ENCODE assay signal across 8 cellular contexts in the genomic region with DNA sequence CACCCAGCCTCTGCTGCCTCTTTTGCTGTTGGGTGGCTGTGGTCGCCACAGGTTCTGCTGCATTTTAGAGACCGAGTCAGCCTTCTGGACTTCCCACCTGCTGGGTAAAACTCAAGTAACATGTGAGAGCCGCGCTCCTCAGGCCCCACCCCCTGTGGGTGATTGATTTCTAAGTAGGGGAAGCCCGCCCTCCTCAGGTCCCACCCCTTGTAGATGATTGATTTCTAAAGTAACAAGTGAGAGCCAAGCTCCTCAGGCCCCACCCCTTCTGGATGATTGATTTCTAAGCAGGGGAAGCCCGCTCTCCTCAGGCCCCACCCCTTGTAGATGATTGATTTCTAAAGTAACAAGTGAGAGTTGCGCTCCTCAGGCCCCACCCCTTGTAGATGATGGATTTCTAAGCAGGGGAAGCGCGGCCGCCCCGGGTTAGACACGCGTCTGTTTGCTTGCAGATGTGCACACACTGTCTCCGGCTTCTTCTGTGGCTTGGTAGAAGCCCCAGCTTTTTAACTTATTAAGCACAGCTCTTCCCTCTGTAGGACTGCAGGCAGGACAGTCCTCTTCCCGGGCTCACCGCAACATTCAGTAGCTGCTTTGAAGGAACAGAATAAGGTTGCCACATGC.
DNase-seq lines count a peak whose midpoint lies in the region; ATAC-seq and TF ChIP-seq lines count a peak whose summit lies in the region.

No MANE protein-coding gene starts in this region.

- H3K36me3 Mint-ChIP-seq in progenitor cell of endocrine pancreas (ENCODE audit: insufficient read depth) = no peaks in the 10 kb centered on the region

- TF ChIP-seq CTCF in GM10266 (IDR thresholded peaks at IDR 0.05; ENCODE audit: control insufficient read depth, insufficient read depth, low read depth, missing control alignments) (no peak), adrenal gland (IDR thresholded peaks at IDR 0.05) (no peak), left ventricle myocardium inferior (IDR thresholded peaks at IDR 0.05; ENCODE audit: borderline replicate concordance) (peak; percentile 23), progenitor cell of endocrine pancreas (IDR thresholded peaks at IDR 0.05; ENCODE audit: unreplicated experiment) (no peak)

- WGBS in adrenal gland, 4 donors = 1 to 4% (median 3%) methylated on average over 14 to 16 of the region's 16 CpGs

- peak overlapping the region; percentile 77 for H3K4me3 Mint-ChIP-seq in progenitor cell of endocrine pancreas (ENCODE audit: low read depth)

- H3K4me3 ChIP-seq in adrenal gland = peak overlapping the region in 1 of 4 donors; percentile 47
- peak overlapping the region; percentile 64 for H3K4me3 ChIP-seq in left ventricle myocardium inferior

- peaks cover 9% of the 10 kb centered on the region for H3K4me1 Mint-ChIP-seq in progenitor cell of endocrine pancreas (ENCODE audit: low read depth)

- H3K27me3 ChIP-seq in adrenal gland (no peaks in the 10 kb centered on the region), left ventricle myocardium inferior (ENCODE audit: low read depth) (no peaks in the 10 kb centered on the region)

- H3K27ac ChIP-seq in adrenal gland (no peak overlapping the region), left ventricle myocardium inferior (replicated peaks) (peak overlapping the region; percentile 77)

- H3K36me3 ChIP-seq in adrenal gland (replicated peaks in 1 of 2) = no peaks in the 10 kb centered on the region
- no peaks in the 10 kb centered on the region for H3K36me3 ChIP-seq in left ventricle myocardium inferior

- H3K27ac Mint-ChIP-seq in progenitor cell of endocrine pancreas = no peak overlapping the region

- intact Hi-C loops in adrenal gland (cut with DNase I) = no loop called here
- intact Hi-C loops in left ventricle myocardium inferior (cut with micrococcal nuclease) = no loop called here

- peak; percentile 96 for ATAC-seq in HG02610 (IDR thresholded peaks at IDR 0.05; ENCODE audit: unreplicated experiment)

- DNase-seq in GM10266 (ENCODE audit: extremely low spot score) (peak; percentile 95), NCI-H1105 (lab: John Stamatoyannopoulos, UW) (peak; percentile 99), SW 1271 (lab: John Stamatoyannopoulos, UW) (peak; percentile 68 to 95), adrenal gland (peak; percentile 85 to 97 (median 92)), left ventricle myocardium inferior (peak; percentile 92), progenitor cell of endocrine pancreas (ENCODE audit: low spot score, unreplicated experiment) (peak; percentile 69), ureter (ENCODE audit: low spot score) (peak; percentile 97)

- no peaks in the 10 kb centered on the region for H3K9me3 Mint-ChIP-seq in progenitor cell of endocrine pancreas (ENCODE audit: low read depth)

- H3K4me1 ChIP-seq in adrenal gland (replicated peaks in 1 of 2) = peaks cover 0 to 7% of the 10 kb centered on the region in 2 donors
- H3K4me1 ChIP-seq in left ventricle myocardium inferior = peaks cover 28% of the 10 kb centered on the region

- no peak for TF ChIP-seq POLR2A in adrenal gland (IDR thresholded peaks at IDR 0.05)

- H3K9me3 ChIP-seq in adrenal gland (replicated peaks in 1 of 3) = no peaks in the 10 kb centered on the region
- H3K9me3 ChIP-seq in left ventricle myocardium inferior (replicated peaks) = no peaks in the 10 kb centered on the region

- H3K27me3 Mint-ChIP-seq in progenitor cell of endocrine pancreas = peaks cover 47% of the 10 kb centered on the region
